Comparison of ENCODE assay signal across 11 cellular contexts in genomic region chr4:37812713-37813112, GRCh38. TPM values are rescaled to one million over a fixed set of nuclear protein-coding genes. Genes with fewer than 3 reads are reported as not detected.
DNase-seq lines count a peak whose midpoint lies in the region; TF ChIP-seq lines count a peak whose summit lies in the region.
"Had no signal": no experiment of that assay in that cellular context is flagged by ENCODE, and none has a peak within 500 bp of the region (broad histone marks: within the 10 kb centered on the region; RNA-seq: fewer than 3 reads in every experiment).

No MANE protein-coding gene starts in this region.

- H3K27ac Mint-ChIP-seq in activated T-cell treated with anti-CD3 and anti-CD28 coated beads, Interleukin-2, amount 50 U/mL, for 24 hours = no peak overlapping the region
- H3K27ac Mint-ChIP-seq: CD8-positive, alpha-beta memory T cell had no signal

- TF ChIP-seq EP300 in esophagus muscularis mucosa (IDR thresholded peaks at IDR 0.05) = no peak

- no peaks in the 10 kb centered on the region for H3K27me3 ChIP-seq in esophagus muscularis mucosa

- H3K9me3 ChIP-seq in esophagus muscularis mucosa = no peaks in the 10 kb centered on the region

- H3K4me3 Mint-ChIP-seq in activated T-cell treated with anti-CD3 and anti-CD28 coated beads, Interleukin-2, amount 50 U/mL, for 24 hours = no peak overlapping the region
- H3K4me3 Mint-ChIP-seq: CD8-positive, alpha-beta memory T cell had no signal

- no peaks in the 10 kb centered on the region for H3K36me3 Mint-ChIP-seq in activated T-cell treated with anti-CD3 and anti-CD28 coated beads, Interleukin-2, amount 50 U/mL, for 24 hours (ENCODE audit: low read depth)
- H3K36me3 Mint-ChIP-seq: CD8-positive, alpha-beta memory T cell had no signal

- intact Hi-C loops in esophagus muscularis mucosa (cut with DNase I) = no loop called here

- WGBS in esophagus muscularis mucosa = 100% methylated on average over 1 of the region's 1 CpG

- H3K4me3 ChIP-seq in esophagus muscularis mucosa = no peak overlapping the region

- TF ChIP-seq CTCF in esophagus muscularis mucosa (IDR thresholded peaks at IDR 0.05) = no peak

- peaks cover 18% of the 10 kb centered on the region for H3K4me1 Mint-ChIP-seq in activated T-cell treated with anti-CD3 and anti-CD28 coated beads, Interleukin-2, amount 50 U/mL, for 24 hours (ENCODE audit: low read depth)

- DNase-seq in GM03348 (ENCODE audit: low spot score) (peak; percentile 68), RPMI7951 (ENCODE audit: low read depth) (peak; percentile 70), esophagus muscularis mucosa (ENCODE audit: extremely low spot score) (peak; percentile 10), renal cortical epithelial cell (ENCODE audit: low read depth) (peak; percentile 71), DMS79 (lab: John Stamatoyannopoulos, UW) (no peak), NCI-H1694 treated with DMSO at 0.1 percent for 48 hours (lab: John Stamatoyannopoulos, UW) (no peak), HT-29 (ENCODE audit: low spot score) (no peak)
- no peak for DNase-seq in activated T-cell treated with anti-CD3 and anti-CD28 coated beads, Interleukin-2, amount 50 U/mL, for 24 hours
- DNase-seq: activated CD4-positive, alpha-beta T cell treated with anti-CD3 and anti-CD28 coated beads, Interleukin-2, amount 50 U/mL, for 1 hour; CD8-positive, alpha-beta memory T cell; MM.1S had no signal

- no peaks in the 10 kb centered on the region for H3K4me1 ChIP-seq in esophagus muscularis mucosa

- TF ChIP-seq POLR2A in esophagus muscularis mucosa (IDR thresholded peaks at IDR 0.05; ENCODE audit: low read depth) = no peak

- H3K36me3 ChIP-seq in esophagus muscularis mucosa = no peaks in the 10 kb centered on the region

- no peaks in the 10 kb centered on the region for H3K27me3 Mint-ChIP-seq in activated T-cell treated with anti-CD3 and anti-CD28 coated beads, Interleukin-2, amount 50 U/mL, for 24 hours
- H3K27me3 Mint-ChIP-seq: CD8-positive, alpha-beta memory T cell had no signal

- H3K27ac ChIP-seq in esophagus muscularis mucosa (replicated peaks in 1 of 4) = no peak overlapping the region

- no peaks in the 10 kb centered on the region for H3K9me3 Mint-ChIP-seq in activated T-cell treated with anti-CD3 and anti-CD28 coated beads, Interleukin-2, amount 50 U/mL, for 24 hours
- H3K9me3 Mint-ChIP-seq: CD8-positive, alpha-beta memory T cell had no signal

RNA-seq across cellular contexts. Expression of gene PGM2, which starts 13.8 kb away (rescaled TPM):
- 39.8 and 46.6 TPM in 2 replicates for total RNA-seq in RPMI7951 (2014; rRNA removed; shearing (Covaris generic))
- total RNA-seq in esophagus muscularis mucosa (10 to 100 TPM; 17.4 to 19.2 (median 18.8) TPM), renal cortical epithelial cell (37.4 and 59.2 TPM in 2 replicates)
- 21.3 and 21.8 TPM in 2 replicates for total RNA-seq in HT-29 (2014; rRNA removed; shearing (Covaris generic))

Comparison
In these comparisons a context has a peak if more than half of its experiments do, and no peak if none do; other contexts are left out.
1. DNase-seq: peak in GM03348 (single experiment), RPMI7951 (single experiment), esophagus muscularis mucosa (single experiment) and renal cortical epithelial cell (single experiment); none in activated T-cell treated with anti-CD3 and anti-CD28 coated beads, Interleukin-2, amount 50 U/mL, for 24 hours (single experiment), DMS79 (single experiment), NCI-H1694 treated with DMSO at 0.1 percent for 48 hours (single experiment) and HT-29 (single experiment).